In genomic region chr1:88736633-88737248, GRCh38 we compare ENCODE assay signal across 9 cellular contexts. TPM values are rescaled to one million over a fixed set of nuclear protein-coding genes. Genes with fewer than 3 reads are reported as not detected.
DNase-seq lines count a peak whose midpoint lies in the region; ATAC-seq, FAIRE-seq and TF ChIP-seq lines count a peak whose summit lies in the region.
"Had no signal": no experiment of that assay in that cellular context is flagged by ENCODE, and none has a peak within 500 bp of the region (broad histone marks: within the 10 kb centered on the region; RNA-seq: fewer than 3 reads in every experiment).

No MANE protein-coding gene starts in this region.

- POLR2A ChIA-PET in OCI-LY7 (lab: Charles Lee) (interaction anchor here (0.6 to 1.3 kb wide), 3 partner anchors 34 to 85 kb away, joined by 3 to 5 read pairs (median 4); no protein-coding TSS in a partner anchor), H1 (lab: Charles Lee; ENCODE audit: partially characterized antibody) (interaction anchor here (0.5 kb wide), 1 partner anchor 462 kb away, joined by 3 read pairs; the partner anchor contains the start of gene GBP4)

- H3K56ac ChIP-seq in H1 (replicated peaks; ENCODE audit: insufficient read length, low read depth, low read length) = no peak overlapping the region

- no peak for TF ChIP-seq POLR2A in H1 (IDR thresholded peaks at IDR 0.05; ENCODE audit: control extremely low read depth in 1 of 2, low read depth in 2 of 2, low read length in 2 of 2)

- peak overlapping the region; percentile 45; the same call in 1 of the 2 replicates for H4K8ac ChIP-seq in H1 (ENCODE audit: extremely low read depth, insufficient read depth, low read length)

- H3K79me2 ChIP-seq in OCI-LY7 (ENCODE audit: insufficient read depth, low read depth, low read length) (peaks cover 75% of the 10 kb centered on the region), H1 (ENCODE audit: control insufficient read depth in 1 of 2, insufficient read depth in 2 of 2, low read length in 2 of 2) (peaks cover 0 to 87% of the 10 kb centered on the region in 2 experiments; a peak in 3 of 4 replicates)

- intact Hi-C loops in OCI-LY7 (cut with micrococcal nuclease; ENCODE audit: unreplicated experiment) (no loop called here), pancreas (cut with DNase I) (no loop called here)

- DNase-seq in stimulated activated CD4-positive, alpha-beta T cell treated with anti-CD3 and anti-CD28 coated beads, Interleukin-12 subunit alpha, Interleukin-12 subunit beta, amount 100 ng/mL, for 48 hours (ENCODE audit: low read depth in 2 of 3, low spot score in 1 of 3) = peak in 2 of 3 donors; percentile 5 to 18
- no peak for DNase-seq in stimulated activated CD4-positive, alpha-beta T cell treated with anti-CD3 and anti-CD28 coated beads, Interleukin-4, amount 100 ng/mL, for 4 hours
- peak; percentile 12 for DNase-seq in OCI-LY7 (ENCODE audit: low spot score)
- DNase-seq in H1 (ENCODE audit: low read depth in 1 of 2, low spot score in 2 of 2) = peak; percentile 25 to 71
- peak in 1 of 6 donors; percentile 14 for DNase-seq in pancreas

- TF ChIP-seq EP300 in H1 (IDR thresholded peaks at IDR 0.05; ENCODE audit: borderline replicate concordance in 1 of 2, low read depth in 2 of 2, low read length in 2 of 2) = no peak

- 61% methylated on average over 7 of the region's 7 CpGs; no CpG with 5 or more reads in 1 of the 2 experiments for WGBS in H1 (ENCODE audit: extremely low coverage in 1 of 2, insufficient coverage in 1 of 2, insufficient read length in 1 of 2, insufficient replicate concordance in 2 of 2, low coverage in 1 of 2, low lambda C conversion rate in 2 of 2, missing lambda C conversion rate in 1 of 2), 2 experiments
- 93 to 97% methylated on average over 7 of the region's 7 CpGs for WGBS in pancreas, 2 donors

- H3K27ac ChIP-seq in OCI-LY7 (ENCODE audit: low read depth, low read length, poor library complexity, severe bottlenecking) (no peak overlapping the region), H1 (ENCODE audit: low read depth, low read length) (no peak overlapping the region), pancreas (no peak overlapping the region)

- no peaks in the 10 kb centered on the region for H3K9me2 ChIP-seq in OCI-LY7 (ENCODE audit: insufficient read depth, low read length)

- ATAC-seq in pancreas (peak in 3 of 4 donors; percentile 46 to 64 (median 51)), GM18868 (IDR thresholded peaks at IDR 0.05; ENCODE audit: unreplicated experiment) (no peak), HG03095 (IDR thresholded peaks at IDR 0.05; ENCODE audit: unreplicated experiment) (no peak), HG03469 (IDR thresholded peaks at IDR 0.05; ENCODE audit: unreplicated experiment) (no peak)

- no peaks in the 10 kb centered on the region for H3K27me3 ChIP-seq in H1 (replicated peaks in 1 of 4; ENCODE audit: control insufficient read depth in 3 of 4, extremely low read depth in 1 of 4, insufficient read depth in 3 of 4, low read length in 3 of 4)
- no peaks in the 10 kb centered on the region for H3K27me3 ChIP-seq in pancreas

- H4K5ac ChIP-seq in H1 (ENCODE audit: insufficient read length, low read depth, low read length) = peak overlapping the region; percentile 8

- H3K36me3 ChIP-seq in OCI-LY7 (ENCODE audit: insufficient read depth, low read length) (peaks cover 32% of the 10 kb centered on the region), H1 (ENCODE audit: control insufficient read depth in 2 of 4, insufficient read depth in 4 of 4, low read length in 3 of 4) (no peaks in the 10 kb centered on the region; a peak in 1 of 8 replicates), pancreas (no peaks in the 10 kb centered on the region)

- H3K4ac ChIP-seq in H1 (replicated peaks; ENCODE audit: insufficient read length, low read depth, low read length) = no peak overlapping the region

- H3K4me1 ChIP-seq in OCI-LY7 (ENCODE audit: insufficient read depth, low read length, poor library complexity, severe bottlenecking) (no peaks in the 10 kb centered on the region), H1 (replicated peaks in 1 of 4; ENCODE audit: control insufficient read depth in 3 of 4, insufficient read depth in 4 of 4, low read length in 3 of 4) (peaks cover 0 to 10% (median 7%) of the 10 kb centered on the region in 4 experiments; a peak in 3 of 7 replicates), pancreas (peaks cover 0 to 8% (median 6%) of the 10 kb centered on the region in 3 donors)

- TF ChIP-seq RAD21 in H1 (IDR thresholded peaks at IDR 0.05 in 1 of 2, conservative IDR thresholded peaks at IDR 0.05 in 1 of 2; ENCODE audit: low read depth in 2 of 2, low read length in 2 of 2) = peak; percentile 98

- H3K4me2 ChIP-seq in OCI-LY7 (ENCODE audit: low read length) (no peak overlapping the region), H1 (ENCODE audit: insufficient read depth in 1 of 2, low read depth in 2 of 2, low read length in 2 of 2) (peak overlapping the region in 1 of 2 experiments; percentile 9; a peak in 1 of 4 replicates)

- 0 out of 2 replicates have a peak, but pooled peaks cover 4% of the 10 kb centered on the region for H4K20me1 ChIP-seq in OCI-LY7 (ENCODE audit: insufficient read depth, low read length)
- H4K20me1 ChIP-seq in H1 (replicated peaks in 1 of 2; ENCODE audit: control insufficient read depth in 1 of 2, insufficient read depth in 2 of 2, low read length in 2 of 2) = peaks cover 0 to 7% of the 10 kb centered on the region in 2 experiments

- no TSS peak for BruUV-seq in OCI-LY7 (replicated peaks; lab: Mats Ljungman, UMichigan)

- H3K18ac ChIP-seq in H1 (ENCODE audit: extremely low read depth, low read length) = no peak overlapping the region

- H3K9me3 ChIP-seq in OCI-LY7 (ENCODE audit: low read length) (peaks cover 31% of the 10 kb centered on the region), H1 (ENCODE audit: insufficient read depth in 2 of 2, low read depth in 1 of 2, low read length in 1 of 2) (peaks cover 0 to 3% of the 10 kb centered on the region in 2 experiments; a peak in 1 of 4 replicates), pancreas (no peaks in the 10 kb centered on the region)

- peak overlapping the region; percentile 6 for H4K91ac ChIP-seq in H1 (replicated peaks; ENCODE audit: insufficient read length, low read length)

- H2AK5ac ChIP-seq in H1 (ENCODE audit: low read depth, low read length) = peak overlapping the region; percentile 67; the same call in 1 of the 2 replicates

- FAIRE-seq in H1 (lab: Jason Lieb, UNC) (peak; percentile 87), pancreas (lab: Jason Lieb, UNC) (no peak)
- FAIRE-seq: colon had no signal

- TF ChIP-seq CTCF in OCI-LY7 (conservative IDR thresholded peaks at IDR 0.05; ENCODE audit: low read length) = peak; percentile 72
- peak; percentile 47 to 92 (median 88) for TF ChIP-seq CTCF in H1 (IDR thresholded peaks at IDR 0.05; ENCODE audit: control extremely low read depth in 1 of 3, insufficient read depth in 1 of 3, low read depth in 1 of 3, low read length in 3 of 3)
- TF ChIP-seq CTCF in pancreas (IDR thresholded peaks at IDR 0.05) = peak in 1 of 4 donors; percentile 19

- no peaks in the 10 kb centered on the region for H3K23me2 ChIP-seq in H1 (ENCODE audit: low read depth, low read length)

- 0 out of 7 replicates have a peak overlapping the region, but pooled peaks of 1 of the 4 experiments have one; percentile 25 for H3K9ac ChIP-seq in H1 (replicated peaks in 1 of 4; ENCODE audit: extremely low read depth in 1 of 4, low read depth in 3 of 4, low read length in 3 of 4)

- H2BK120ac ChIP-seq in H1 (replicated peaks; ENCODE audit: low read depth, low read length) = peak overlapping the region; percentile 19

- H3K79me1 ChIP-seq in H1 (ENCODE audit: low read depth, low read length) = peaks cover 8% of the 10 kb centered on the region; the same call in 1 of the 2 replicates

- H3K23ac ChIP-seq in H1 (ENCODE audit: insufficient read length) = no peak overlapping the region

- CTCF ChIA-PET in OCI-LY7 (lab: Charles Lee; ENCODE audit: unreplicated experiment) (no interaction called here), H1 (lab: Charles Lee; ENCODE audit: partially characterized antibody) (interaction anchor here (0.6 to 3.2 kb wide), 44 partner anchors 8 to 247 kb away, joined by 3 to 57 read pairs (median 4); partner anchors contain the start of gene PKN2)

- H3K4me3 ChIP-seq in OCI-LY7 (ENCODE audit: low read depth, low read length, poor library complexity, severe bottlenecking) = no peak overlapping the region
- H3K4me3 ChIP-seq in H1 (ENCODE audit: extremely low read depth in 1 of 4, insufficient read depth in 2 of 4, low read depth in 3 of 4, low read length in 4 of 4) = no peak overlapping the region
- H3K4me3 ChIP-seq in pancreas = no peak overlapping the region

- H2BK5ac ChIP-seq in H1 (ENCODE audit: low read depth, low read length) = peak overlapping the region; percentile 79

- no peak overlapping the region for H2BK20ac ChIP-seq in H1 (ENCODE audit: low read length)

- peak overlapping the region; percentile 91 for H2BK12ac ChIP-seq in H1 (ENCODE audit: low read depth, low read length)

- H2AFZ ChIP-seq in OCI-LY7 (ENCODE audit: low read length) (no peak overlapping the region), H1 (ENCODE audit: low read length) (no peak overlapping the region)

- H3K14ac ChIP-seq in H1 (ENCODE audit: insufficient read length) = no peak overlapping the region

- H2BK15ac ChIP-seq in H1 (ENCODE audit: low read length) = no peak overlapping the region

TF ChIP-seq in H1, 55 proteins besides CTCF, POLR2A, EP300 and RAD21 (continues in another document):
- TF ChIP-seq CREB1 (IDR thresholded peaks at IDR 0.05) (no peak), TAF7 (optimal IDR thresholded peaks at IDR 0.05; ENCODE audit: borderline replicate concordance, low read depth, low read length) (no peak), RXRA (IDR thresholded peaks at IDR 0.05; ENCODE audit: insufficient read depth, low read depth, low read length) (no peak), CBX8 (IDR thresholded peaks at IDR 0.05; ENCODE audit: borderline replicate concordance, low read depth, low read length) (no peak), TBP (IDR thresholded peaks at IDR 0.05; ENCODE audit: low read depth, low read length) (no peak)

RNA-seq across cellular contexts. Expression of gene PKN2, which starts 52.7 kb away (rescaled TPM):
- 19.3 and 22.3 TPM in 2 replicates for total RNA-seq in OCI-LY7 (2014; rRNA removed; shearing (Covaris generic))
- total RNA-seq in OCI-LY7 (2022) (28.2 and 31.4 TPM in 2 replicates), pancreas (10 to 100 TPM; 14.2 to 28.8 (median 17.6) TPM)
- total RNA-seq in H1 (2021; fragmentation: NEBNext Ultra II Directional; extraction: Animal tissue kit (Norgen Biotek cat#: 25700)) = 31.4 and 32.0 TPM in 2 replicates
- polyA plus RNA-seq in H1 (2011; rRNA removed) (3.8 and 7.8 TPM in 2 replicates), pancreas (10 to 100 TPM in 1 of 2 donors, 1 to 10 TPM in 1; 6.5 to 15.1 TPM)
- 9.6 TPM for polyA plus RNA-seq in H1 (2011; cell fraction: cytosol; rRNA removed)
- 9.2 TPM for polyA plus RNA-seq in H1 (2011; cell fraction: nucleus; rRNA removed)
- 7.0 to 19.6 TPM (median 9.5 TPM) in 4 replicates for polyA plus RNA-seq in H1 (2012, experiment 1 of 2)
- polyA plus RNA-seq in H1 (2012, experiment 2 of 2) = 0.64 TPM
- polyA plus RNA-seq in H1 (2013, experiment 1 of 2) = 19.1 TPM
- 17.7 TPM for polyA plus RNA-seq in H1 (2013, experiment 2 of 2)
- polyA minus RNA-seq in H1 (2011; rRNA and poly(A)+ RNA removed) = 22.2 and 32.8 TPM in 2 replicates
- 20.2 TPM for polyA minus RNA-seq in H1 (2011; cell fraction: cytosol; rRNA and poly(A)+ RNA removed)
- polyA minus RNA-seq in H1 (2011; cell fraction: nucleus; rRNA and poly(A)+ RNA removed) = 50.2 TPM

Comparison
In these comparisons a context has a peak if more than half of its experiments do, and no peak if none do; other contexts are left out.
1. DNase-seq: peak in stimulated activated CD4-positive, alpha-beta T cell treated with anti-CD3 and anti-CD28 coated beads, Interleukin-12 subunit alpha, Interleukin-12 subunit beta, amount 100 ng/mL, for 48 hours (2 of 3), OCI-LY7 (single experiment) and H1 (2 of 2); none in stimulated activated CD4-positive, alpha-beta T cell treated with anti-CD3 and anti-CD28 coated beads, Interleukin-4, amount 100 ng/mL, for 4 hours (0 of 2).
2. ATAC-seq: peak in pancreas (3 of 4); none in GM18868 (single experiment), HG03095 (single experiment) and HG03469 (single experiment).